ENCODE assay signal across 7 cellular contexts in the genomic region with DNA sequence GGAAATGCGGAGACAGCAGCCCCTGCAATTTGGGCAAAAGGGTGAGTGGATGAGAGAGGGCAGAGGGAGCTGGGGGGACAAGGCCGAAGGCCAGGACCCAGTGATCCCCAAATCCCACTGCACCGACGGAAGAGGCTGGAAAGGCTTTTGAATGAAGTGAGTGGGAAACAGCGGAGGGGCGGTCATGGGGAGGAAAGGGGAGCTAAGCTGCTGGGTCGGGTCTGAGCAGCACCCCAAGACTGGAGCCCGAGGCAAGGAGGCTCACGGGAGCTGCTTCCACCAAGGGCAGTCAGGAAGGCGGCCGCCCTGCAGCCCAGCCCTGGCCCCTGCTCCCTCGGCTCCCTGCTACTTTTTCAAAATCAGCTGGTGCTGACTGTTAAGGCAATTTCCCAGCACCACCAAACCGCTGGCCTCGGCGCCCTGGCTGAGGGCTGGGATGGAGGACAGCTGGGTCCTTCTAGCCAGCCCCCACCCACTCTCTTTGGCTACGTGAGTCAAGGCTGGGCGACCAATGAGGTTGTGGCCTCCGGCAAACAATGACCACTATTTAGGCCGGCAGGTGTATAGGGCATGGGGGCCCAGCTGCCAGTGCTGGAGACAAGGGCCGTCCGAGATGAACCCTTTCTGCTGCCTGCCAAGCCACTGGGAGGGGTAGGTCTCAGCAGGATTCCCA. TPM values are rescaled to one million over a fixed set of nuclear protein-coding genes. Genes with fewer than 3 reads are reported as not detected.
DNase-seq lines count a peak whose midpoint lies in the region; ATAC-seq and TF ChIP-seq lines count a peak whose summit lies in the region.

No MANE protein-coding gene starts in this region.

- H3K4me3 ChIP-seq in liver (ENCODE audit: low read depth in 1 of 3, low read length in 3 of 3): peak overlapping the region; percentile 71 to 88 (median 79)
- peak overlapping the region; percentile 40 to 47 for H3K4me3 ChIP-seq in tibial artery

- peak overlapping the region; percentile 66 to 96 (median 84) for H3K4me3 Mint-ChIP-seq in brain

- WGBS in liver: 30% methylated on average over 21 of the region's 21 CpGs

- ATAC-seq in HG02938 (IDR thresholded peaks at IDR 0.05; ENCODE audit: unreplicated experiment): no peak

- H3K9ac ChIP-seq in liver (ENCODE audit: low read depth in 1 of 2, low read length in 2 of 2): peak overlapping the region; percentile 82 to 89

- H3K27ac ChIP-seq in liver (ENCODE audit: low read depth in 1 of 2, low read length in 2 of 2) (peak overlapping the region; percentile 94 to 99), tibial artery (peak overlapping the region; percentile 48 to 61)

- TF ChIP-seq RAD21 in liver (IDR thresholded peaks at IDR 0.05): no peak

- TF ChIP-seq CTCF in brain (conservative IDR thresholded peaks at IDR 0.05): no peak
- no peak for TF ChIP-seq CTCF in liver (IDR thresholded peaks at IDR 0.05; ENCODE audit: low read depth, low read length, missing input control)
- no peak for TF ChIP-seq CTCF in tibial artery (IDR thresholded peaks at IDR 0.05)

- peaks cover under 1% of the 10 kb centered on the region for H3K27me3 Mint-ChIP-seq in brain

- H3K4me1 Mint-ChIP-seq in brain: peaks cover 36% of the 10 kb centered on the region

- peaks cover 4 to 34% (median 11%) of the 10 kb centered on the region in 4 donors for H3K4me1 ChIP-seq in liver (ENCODE audit: control insufficient read depth in 4 of 4, insufficient read depth in 4 of 4, low read length in 3 of 4)
- H3K4me1 ChIP-seq in tibial artery: peaks cover 0 to 23% (median 4%) of the 10 kb centered on the region in 4 donors

- H3K27ac Mint-ChIP-seq in brain: peak overlapping the region; percentile 66 to 97 (median 86)

- intact Hi-C loops in tibial artery (cut with DNase I; ENCODE audit: low total_unique reads): no loop called here

- no peaks in the 10 kb centered on the region for H3K36me3 Mint-ChIP-seq in brain

- peaks cover 0 to under 1% (median 0%) of the 10 kb centered on the region in 4 donors for H3K36me3 ChIP-seq in liver (ENCODE audit: control insufficient read depth in 4 of 4, insufficient read depth in 3 of 4, low read depth in 1 of 4, low read length in 3 of 4)
- H3K36me3 ChIP-seq in tibial artery: no peaks in the 10 kb centered on the region

- H3K27me3 ChIP-seq in liver (ENCODE audit: control insufficient read depth in 4 of 4, insufficient read depth in 4 of 4, low read length in 3 of 4): no peaks in the 10 kb centered on the region
- peaks cover 0 to 22% of the 10 kb centered on the region in 2 donors for H3K27me3 ChIP-seq in tibial artery

- peaks cover 0 to 2% (median 0%) of the 10 kb centered on the region in 5 experiments for H3K9me3 Mint-ChIP-seq in brain

- H3K9me3 ChIP-seq in liver (ENCODE audit: control insufficient read depth in 4 of 4, low read length in 3 of 4) (no peaks in the 10 kb centered on the region), tibial artery (no peaks in the 10 kb centered on the region)

- peak; percentile 85 for DNase-seq in NCI-H146 treated with DMSO at 0.1 percent for 48 hours (lab: John Stamatoyannopoulos, UW; ENCODE audit: unreplicated experiment)
- peak in 1 of 2 donors; percentile 57 for DNase-seq in tibial artery
- DNase-seq in NCI-H345 treated with DMSO at 0.1 percent for 48 hours (lab: John Stamatoyannopoulos, UW; ENCODE audit: unreplicated experiment): no peak
- DNase-seq in NCI-H226: no peak

TF ChIP-seq in liver, 16 proteins besides CTCF, POLR2A, EP300 and RAD21:
- TF ChIP-seq TAF1 (conservative IDR thresholded peaks at IDR 0.05) (no peak), HNF4G (IDR thresholded peaks at IDR 0.05) (no peak), FOXA1 (IDR thresholded peaks at IDR 0.05) (no peak), GABPA (IDR thresholded peaks at IDR 0.05 in 1 of 2, conservative IDR thresholded peaks at IDR 0.05 in 1 of 2) (no peak), JUND (IDR thresholded peaks at IDR 0.05) (no peak), YY1 (IDR thresholded peaks at IDR 0.05) (no peak), EGR1 (IDR thresholded peaks at IDR 0.05; ENCODE audit: low read depth in 2 of 2) (peak in 1 of 2 donors; percentile 39), RXRA (IDR thresholded peaks at IDR 0.05) (peak in 1 of 2 donors; percentile 14), NR2F2 (IDR thresholded peaks at IDR 0.05) (no peak), SP1 (IDR thresholded peaks at IDR 0.05) (no peak), HNF4A (conservative IDR thresholded peaks at IDR 0.05) (no peak)
- TF ChIP-seq, protein P1, sequence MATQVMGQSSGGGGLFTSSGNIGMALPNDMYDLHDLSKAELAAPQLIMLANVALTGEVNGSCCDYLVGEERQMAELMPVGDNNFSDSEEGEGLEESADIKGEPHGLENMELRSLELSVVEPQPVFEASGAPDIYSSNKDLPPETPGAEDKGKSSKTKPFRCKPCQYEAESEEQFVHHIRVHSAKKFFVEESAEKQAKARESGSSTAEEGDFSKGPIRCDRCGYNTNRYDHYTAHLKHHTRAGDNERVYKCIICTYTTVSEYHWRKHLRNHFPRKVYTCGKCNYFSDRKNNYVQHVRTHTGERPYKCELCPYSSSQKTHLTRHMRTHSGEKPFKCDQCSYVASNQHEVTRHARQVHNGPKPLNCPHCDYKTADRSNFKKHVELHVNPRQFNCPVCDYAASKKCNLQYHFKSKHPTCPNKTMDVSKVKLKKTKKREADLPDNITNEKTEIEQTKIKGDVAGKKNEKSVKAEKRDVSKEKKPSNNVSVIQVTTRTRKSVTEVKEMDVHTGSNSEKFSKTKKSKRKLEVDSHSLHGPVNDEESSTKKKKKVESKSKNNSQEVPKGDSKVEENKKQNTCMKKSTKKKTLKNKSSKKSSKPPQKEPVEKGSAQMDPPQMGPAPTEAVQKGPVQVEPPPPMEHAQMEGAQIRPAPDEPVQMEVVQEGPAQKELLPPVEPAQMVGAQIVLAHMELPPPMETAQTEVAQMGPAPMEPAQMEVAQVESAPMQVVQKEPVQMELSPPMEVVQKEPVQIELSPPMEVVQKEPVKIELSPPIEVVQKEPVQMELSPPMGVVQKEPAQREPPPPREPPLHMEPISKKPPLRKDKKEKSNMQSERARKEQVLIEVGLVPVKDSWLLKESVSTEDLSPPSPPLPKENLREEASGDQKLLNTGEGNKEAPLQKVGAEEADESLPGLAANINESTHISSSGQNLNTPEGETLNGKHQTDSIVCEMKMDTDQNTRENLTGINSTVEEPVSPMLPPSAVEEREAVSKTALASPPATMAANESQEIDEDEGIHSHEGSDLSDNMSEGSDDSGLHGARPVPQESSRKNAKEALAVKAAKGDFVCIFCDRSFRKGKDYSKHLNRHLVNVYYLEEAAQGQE (IDR thresholded peaks at IDR 0.05): no peak
- TF ChIP-seq, protein P2, sequence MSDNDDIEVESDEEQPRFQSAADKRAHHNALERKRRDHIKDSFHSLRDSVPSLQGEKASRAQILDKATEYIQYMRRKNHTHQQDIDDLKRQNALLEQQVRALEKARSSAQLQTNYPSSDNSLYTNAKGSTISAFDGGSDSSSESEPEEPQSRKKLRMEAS (IDR thresholded peaks at IDR 0.05): no peak
- TF ChIP-seq, protein P3, sequence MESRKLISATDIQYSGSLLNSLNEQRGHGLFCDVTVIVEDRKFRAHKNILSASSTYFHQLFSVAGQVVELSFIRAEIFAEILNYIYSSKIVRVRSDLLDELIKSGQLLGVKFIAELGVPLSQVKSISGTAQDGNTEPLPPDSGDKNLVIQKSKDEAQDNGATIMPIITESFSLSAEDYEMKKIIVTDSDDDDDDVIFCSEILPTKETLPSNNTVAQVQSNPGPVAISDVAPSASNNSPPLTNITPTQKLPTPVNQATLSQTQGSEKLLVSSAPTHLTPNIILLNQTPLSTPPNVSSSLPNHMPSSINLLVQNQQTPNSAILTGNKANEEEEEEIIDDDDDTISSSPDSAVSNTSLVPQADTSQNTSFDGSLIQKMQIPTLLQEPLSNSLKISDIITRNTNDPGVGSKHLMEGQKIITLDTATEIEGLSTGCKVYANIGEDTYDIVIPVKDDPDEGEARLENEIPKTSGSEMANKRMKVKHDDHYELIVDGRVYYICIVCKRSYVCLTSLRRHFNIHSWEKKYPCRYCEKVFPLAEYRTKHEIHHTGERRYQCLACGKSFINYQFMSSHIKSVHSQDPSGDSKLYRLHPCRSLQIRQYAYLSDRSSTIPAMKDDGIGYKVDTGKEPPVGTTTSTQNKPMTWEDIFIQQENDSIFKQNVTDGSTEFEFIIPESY (IDR thresholded peaks at IDR 0.05): no peak
TF ChIP-seq in liver: peak in this region for 2.

RNA-seq across cellular contexts. Expression of a gene that starts 0.5 kb away (rescaled TPM):
- polyA plus RNA-seq in brain (ENCODE audit: insufficient read depth, low read depth, low replicate concordance) (31.9 TPM), liver (100 to 1,000 TPM; 742 to 798 TPM)
- 1,000 to 10,000 TPM in 1 of 2 donors, 100 to 1,000 TPM in 1; 319 to 1,105 TPM for total RNA-seq in liver

RNA-seq across cellular contexts. Expression of a gene that starts 19.7 kb away (rescaled TPM):
- 0.24 TPM for polyA plus RNA-seq in brain (ENCODE audit: insufficient read depth, low read depth, low replicate concordance)
- total RNA-seq in liver: 100 to 1,000 TPM; 582 to 768 TPM
- 1,000 to 10,000 TPM in 1 of 2 donors, 100 to 1,000 TPM in 1; 477 to 1,248 TPM for polyA plus RNA-seq in liver

RNA-seq across cellular contexts. Expression of a gene that starts 37.9 kb away (rescaled TPM):
- polyA plus RNA-seq in brain (ENCODE audit: insufficient read depth, low read depth, low replicate concordance) (12.5 TPM), liver (10 to 100 TPM; 12.3 to 26.8 TPM)
- total RNA-seq in liver: 10 to 100 TPM; 39.2 to 41.8 TPM

RNA-seq across cellular contexts. Expression of a gene that starts 52.2 kb away (rescaled TPM):
- 0.27 TPM for polyA plus RNA-seq in brain (ENCODE audit: insufficient read depth, low read depth, low replicate concordance)
- 1 to 10 TPM; 1.2 to 7.3 TPM for total RNA-seq in liver
- 1 to 10 TPM; 2.6 to 4.3 TPM for polyA plus RNA-seq in liver

Comparison
In these comparisons a context has a peak if more than half of its experiments do, and no peak if none do; other contexts are left out.
1. RNA of a gene that starts 0.5 kb away (polyA plus RNA-seq): 742 to 798 TPM in liver; 31.9 TPM in brain (single experiment); every median in the first group is over 10 times any median in the second.
2. RNA of a gene that starts 19.7 kb away (polyA plus RNA-seq): 477 to 1,248 TPM in liver; 0.24 TPM in brain (single experiment); every median in the first group is over 100 times any median in the second.